ENCODE assay signal across 8 cellular contexts in genomic region chr7:140639366-140640053, GRCh38. TPM values are rescaled to one million over a fixed set of nuclear protein-coding genes. Genes with fewer than 3 reads are reported as not detected.
DNase-seq lines count a peak whose midpoint lies in the region; ATAC-seq, FAIRE-seq and TF ChIP-seq lines count a peak whose summit lies in the region.

No MANE protein-coding gene starts in this region.

- peaks cover 9% of the 10 kb centered on the region for H3K27me3 Mint-ChIP-seq in brain

- H3K27ac Mint-ChIP-seq in brain = peak overlapping the region; percentile 88 to 99 (median 98)

- ATAC-seq in GM21367 (IDR thresholded peaks at IDR 0.05; ENCODE audit: unreplicated experiment) = no peak

- no peaks in the 10 kb centered on the region for H3K36me3 ChIP-seq in subcutaneous abdominal adipose tissue (ENCODE audit: control insufficient read depth in 5 of 5, insufficient read depth in 5 of 5, low read length in 5 of 5)

- peak overlapping the region; percentile 33 for H3K27ac ChIP-seq in subcutaneous abdominal adipose tissue (ENCODE audit: low read depth, low read length)

- FAIRE-seq in HTR-8/SVneo (lab: Jason Lieb, UNC) = no peak

- TF ChIP-seq CTCF in brain (conservative IDR thresholded peaks at IDR 0.05) = no peak

- H3K4me3 Mint-ChIP-seq in brain = peak overlapping the region; percentile 98 to 100 (median 99)

- peak; percentile 7 for DNase-seq in stimulated activated CD4-positive, alpha-beta T cell treated with anti-CD3 and anti-CD28 coated beads, Interleukin-2, amount 100 ng/mL, for 4 hours (ENCODE audit: low read depth)
- DNase-seq in stimulated activated CD4-positive, alpha-beta T cell treated with anti-CD3 and anti-CD28 coated beads, Interleukin-12 subunit alpha, Interleukin-12 subunit beta, amount 100 ng/mL, for 4 hours = no peak
- peak; percentile 80 for DNase-seq in left kidney (ENCODE audit: low read depth, low spot score)
- DNase-seq in HTR-8/SVneo (ENCODE audit: insufficient read length, low spot score) = no peak
- no peak for DNase-seq in 8988T

- peaks cover 0 to 3% (median 0%) of the 10 kb centered on the region in 5 experiments for H3K9me3 Mint-ChIP-seq in brain

- peaks cover 4 to 29% (median 23%) of the 10 kb centered on the region in 5 donors for H3K27me3 ChIP-seq in subcutaneous abdominal adipose tissue (ENCODE audit: control insufficient read depth in 5 of 5, insufficient read depth in 4 of 5, low read length in 5 of 5)

- peaks cover 71% of the 10 kb centered on the region for H3K4me1 Mint-ChIP-seq in brain

- H3K9me3 ChIP-seq in subcutaneous abdominal adipose tissue (ENCODE audit: control insufficient read depth in 5 of 5, low read length in 5 of 5) = no peaks in the 10 kb centered on the region

- peaks cover 13% of the 10 kb centered on the region for H3K36me3 Mint-ChIP-seq in brain

- H3K9ac ChIP-seq in subcutaneous abdominal adipose tissue (ENCODE audit: low read length in 5 of 5) = peak overlapping the region in 3 of 5 donors; percentile 62 to 71 (median 64)

- peaks cover 12 to 71% (median 46%) of the 10 kb centered on the region in 5 donors for H3K4me1 ChIP-seq in subcutaneous abdominal adipose tissue (ENCODE audit: control insufficient read depth in 5 of 5, insufficient read depth in 5 of 5, low read length in 5 of 5)

- H3K4me3 ChIP-seq in subcutaneous abdominal adipose tissue (ENCODE audit: low read depth in 1 of 5, low read length in 5 of 5) = peak overlapping the region; percentile 56 to 78 (median 76)

RNA-seq across cellular contexts. Expression of gene DENND2A, which starts 1.1 kb away (rescaled TPM):
- 49.3 TPM for polyA plus RNA-seq in brain (ENCODE audit: insufficient read depth, low read depth, low replicate concordance)

RNA-seq across cellular contexts. Expression of gene ADCK2, which starts 33.2 kb away (rescaled TPM):
- 45.7 TPM for polyA plus RNA-seq in brain (ENCODE audit: insufficient read depth, low read depth, low replicate concordance)

RNA-seq across cellular contexts. Expression of gene NDUFB2, which starts 57.0 kb away (rescaled TPM):
- 340 TPM for polyA plus RNA-seq in brain (ENCODE audit: insufficient read depth, low read depth, low replicate concordance)

Comparison
In these comparisons a context has a peak if more than half of its experiments do, and no peak if none do; other contexts are left out.
1. DNase-seq: peak in stimulated activated CD4-positive, alpha-beta T cell treated with anti-CD3 and anti-CD28 coated beads, Interleukin-2, amount 100 ng/mL, for 4 hours (single experiment) and left kidney (single experiment); none in stimulated activated CD4-positive, alpha-beta T cell treated with anti-CD3 and anti-CD28 coated beads, Interleukin-12 subunit alpha, Interleukin-12 subunit beta, amount 100 ng/mL, for 4 hours (single experiment), HTR-8/SVneo (single experiment) and 8988T (single experiment).